12 cellular contexts compared by ENCODE assay signal in the genomic region with DNA sequence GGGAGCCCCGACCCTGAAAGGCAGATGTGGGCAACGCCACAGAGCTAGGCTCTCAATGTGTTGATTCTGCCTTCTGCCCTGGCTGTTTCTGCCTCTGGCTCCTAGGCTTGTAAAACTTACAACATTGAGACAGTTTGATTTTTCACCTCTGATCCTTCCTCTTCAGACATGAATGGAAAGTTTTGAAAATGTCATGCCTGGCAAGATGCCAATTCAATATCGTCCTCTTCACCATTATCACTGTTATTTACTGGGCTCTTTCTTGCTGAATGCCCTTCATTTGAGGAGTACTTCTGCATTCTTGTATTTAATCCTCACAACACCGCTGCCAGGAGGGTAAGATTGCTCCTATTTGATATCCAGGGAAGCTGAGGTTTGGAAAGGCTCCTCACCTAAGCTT. TPM values are rescaled to one million over a fixed set of nuclear protein-coding genes. Genes with fewer than 3 reads are reported as not detected.
DNase-seq lines count a peak whose midpoint lies in the region; ATAC-seq and TF ChIP-seq lines count a peak whose summit lies in the region.
"Had no signal": no experiment of that assay in that cellular context is flagged by ENCODE, and none has a peak within 500 bp of the region (broad histone marks: within the 10 kb centered on the region; RNA-seq: fewer than 3 reads in every experiment).

No MANE protein-coding gene starts in this region.

- H3K9ac ChIP-seq in fibroblast of lung (ENCODE audit: insufficient read depth, low read length): no peak overlapping the region

- H3K9me3 ChIP-seq in fibroblast of lung (ENCODE audit: control insufficient read depth, insufficient read depth, low read depth, low read length): no peaks in the 10 kb centered on the region
- no peaks in the 10 kb centered on the region for H3K9me3 ChIP-seq in tibial nerve

- H3K4me1 ChIP-seq in fibroblast of lung (ENCODE audit: control insufficient read depth, extremely low read depth, insufficient read depth, low read length) (peaks cover 13% of the 10 kb centered on the region), tibial nerve (peaks cover 0 to 35% (median 14%) of the 10 kb centered on the region in 4 donors)

- no peak for ATAC-seq in stimulated activated naive CD8-positive, alpha-beta T cell treated with anti-CD3 and anti-CD28 coated beads, Interleukin-15, amount 100 ng/mL, for 72 hours
- ATAC-seq in GM21723 (IDR thresholded peaks at IDR 0.05; ENCODE audit: unreplicated experiment): no peak

- DNase-seq in NCI-H2029 (lab: John Stamatoyannopoulos, UW) (peak; percentile 47), NCI-H2029 treated with DMSO at 0.1 percent for 48 hours (lab: John Stamatoyannopoulos, UW) (no peak), fibroblast of lung (ENCODE audit: low read depth in 2 of 2) (no peak), neural crest cell (ENCODE audit: low read depth, low spot score) (no peak), tibial nerve (ENCODE audit: low spot score in 2 of 2) (no peak), NCI-H446 (lab: John Stamatoyannopoulos, UW) (no peak)
- DNase-seq in stimulated activated naive CD8-positive, alpha-beta T cell treated with anti-CD3 and anti-CD28 coated beads, Interleukin-15, amount 100 ng/mL, for 72 hours: no peak

- TF ChIP-seq CTCF in fibroblast of lung (conservative IDR thresholded peaks at IDR 0.05 in 1 of 2, IDR thresholded peaks at IDR 0.05 in 1 of 2; ENCODE audit: low read depth in 1 of 2, low read length in 2 of 2) (no peak), neural crest cell (conservative IDR thresholded peaks at IDR 0.05) (no peak), tibial nerve (IDR thresholded peaks at IDR 0.05) (no peak)

- whole genome bisulfite sequencing in tibial nerve, 2 donors: 43 to 61% methylated on average over 4 of the region's 4 CpGs

- H2AFZ ChIP-seq in fibroblast of lung (ENCODE audit: low read length): peak overlapping the region; percentile 45

- no peak for TF ChIP-seq POLR2A in tibial nerve (IDR thresholded peaks at IDR 0.05)

- no peaks in the 10 kb centered on the region for H4K20me1 ChIP-seq in fibroblast of lung (ENCODE audit: control insufficient read depth, extremely low read depth, insufficient read depth, low read length)

- no peak overlapping the region for H3K4me2 ChIP-seq in fibroblast of lung (ENCODE audit: extremely low read depth, insufficient read depth, low read length)

- H3K4me3 Mint-ChIP-seq in neural crest cell: no peak overlapping the region
- no peak overlapping the region for H3K4me3 Mint-ChIP-seq in stimulated activated naive CD8-positive, alpha-beta T cell treated with anti-CD3 and anti-CD28 coated beads, Interleukin-15, amount 100 ng/mL, for 72 hours
- H3K4me3 Mint-ChIP-seq: activated CD8-positive, alpha-beta T cell treated with anti-CD3 and anti-CD28 coated beads for 36 hours; IgD-negative memory B cell had no signal

- no peaks in the 10 kb centered on the region for H3K36me3 Mint-ChIP-seq in neural crest cell (ENCODE audit: low read depth)
- H3K36me3 Mint-ChIP-seq: IgD-negative memory B cell had no signal

- no peaks in the 10 kb centered on the region for H3K27me3 Mint-ChIP-seq in neural crest cell (ENCODE audit: low read depth)
- no peaks in the 10 kb centered on the region for H3K27me3 Mint-ChIP-seq in stimulated activated naive CD8-positive, alpha-beta T cell treated with anti-CD3 and anti-CD28 coated beads, Interleukin-15, amount 100 ng/mL, for 72 hours

- peak overlapping the region; percentile 73 for H3K27ac Mint-ChIP-seq in neural crest cell (ENCODE audit: unreplicated experiment)
- no peak overlapping the region for H3K27ac Mint-ChIP-seq in stimulated activated naive CD8-positive, alpha-beta T cell treated with anti-CD3 and anti-CD28 coated beads, Interleukin-15, amount 100 ng/mL, for 72 hours
- H3K27ac Mint-ChIP-seq: activated CD8-positive, alpha-beta T cell treated with anti-CD3 and anti-CD28 coated beads for 36 hours; IgD-negative memory B cell had no signal

- no peaks in the 10 kb centered on the region for H3K79me2 ChIP-seq in fibroblast of lung (ENCODE audit: control insufficient read depth, insufficient read depth, low read length)

- no peak for TF ChIP-seq EP300 in tibial nerve (IDR thresholded peaks at IDR 0.05)

- H3K4me1 Mint-ChIP-seq in neural crest cell: peaks cover 8% of the 10 kb centered on the region
- H3K4me1 Mint-ChIP-seq in stimulated activated naive CD8-positive, alpha-beta T cell treated with anti-CD3 and anti-CD28 coated beads, Interleukin-15, amount 100 ng/mL, for 72 hours: peaks cover 5% of the 10 kb centered on the region

- H3K9me3 Mint-ChIP-seq in neural crest cell: no peaks in the 10 kb centered on the region
- no peaks in the 10 kb centered on the region for H3K9me3 Mint-ChIP-seq in stimulated activated naive CD8-positive, alpha-beta T cell treated with anti-CD3 and anti-CD28 coated beads, Interleukin-15, amount 100 ng/mL, for 72 hours
- H3K9me3 Mint-ChIP-seq: activated CD8-positive, alpha-beta T cell treated with anti-CD3 and anti-CD28 coated beads for 36 hours had no signal

- no peaks in the 10 kb centered on the region for H3K27me3 ChIP-seq in fibroblast of lung (ENCODE audit: control insufficient read depth, insufficient read depth, low read length)
- no peaks in the 10 kb centered on the region for H3K27me3 ChIP-seq in tibial nerve

- H3K27ac ChIP-seq in fibroblast of lung (ENCODE audit: insufficient read depth, low read length): no peak overlapping the region
- peak overlapping the region; percentile 0 to 79 (median 64) for H3K27ac ChIP-seq in tibial nerve
- H3K27ac ChIP-seq: 22Rv1 had no signal

- H3K36me3 ChIP-seq in fibroblast of lung (ENCODE audit: control insufficient read depth, insufficient read depth, low read length) (no peaks in the 10 kb centered on the region), tibial nerve (no peaks in the 10 kb centered on the region)

- H3K4me3 ChIP-seq in fibroblast of lung (replicated peaks in 1 of 4; ENCODE audit: control extremely low read depth in 1 of 4, insufficient read depth in 1 of 4, low read depth in 3 of 4, low read length in 4 of 4): no peak overlapping the region
- no peak overlapping the region for H3K4me3 ChIP-seq in tibial nerve

RNA-seq across cellular contexts. Expression of a gene that starts 12.6 kb away (rescaled TPM):
- total RNA-seq in fibroblast of lung (0.77 and 3.5 TPM in 2 replicates), neural crest cell (not detected in 2 replicates), tibial nerve (100 to 1,000 TPM in 3 of 4 donors, 10 to 100 TPM in 1; 38.1 to 131 (median 115) TPM)
- 6.9 and 17.7 TPM in 2 replicates for polyA plus RNA-seq in fibroblast of lung
- 7.1 and 23.9 TPM in 2 replicates for polyA plus RNA-seq in fibroblast of lung (2012)
- 7.0 and 7.5 TPM in 2 replicates for polyA minus RNA-seq in fibroblast of lung (ENCODE audit: low replicate concordance)
- total RNA-seq: activated CD8-positive, alpha-beta T cell treated with anti-CD3 and anti-CD28 coated beads for 36 hours; mononuclear cell had no signal
- polyA plus RNA-seq: IgD-negative memory B cell had no signal
